8 cellular contexts compared by ENCODE assay signal in the genomic region with DNA sequence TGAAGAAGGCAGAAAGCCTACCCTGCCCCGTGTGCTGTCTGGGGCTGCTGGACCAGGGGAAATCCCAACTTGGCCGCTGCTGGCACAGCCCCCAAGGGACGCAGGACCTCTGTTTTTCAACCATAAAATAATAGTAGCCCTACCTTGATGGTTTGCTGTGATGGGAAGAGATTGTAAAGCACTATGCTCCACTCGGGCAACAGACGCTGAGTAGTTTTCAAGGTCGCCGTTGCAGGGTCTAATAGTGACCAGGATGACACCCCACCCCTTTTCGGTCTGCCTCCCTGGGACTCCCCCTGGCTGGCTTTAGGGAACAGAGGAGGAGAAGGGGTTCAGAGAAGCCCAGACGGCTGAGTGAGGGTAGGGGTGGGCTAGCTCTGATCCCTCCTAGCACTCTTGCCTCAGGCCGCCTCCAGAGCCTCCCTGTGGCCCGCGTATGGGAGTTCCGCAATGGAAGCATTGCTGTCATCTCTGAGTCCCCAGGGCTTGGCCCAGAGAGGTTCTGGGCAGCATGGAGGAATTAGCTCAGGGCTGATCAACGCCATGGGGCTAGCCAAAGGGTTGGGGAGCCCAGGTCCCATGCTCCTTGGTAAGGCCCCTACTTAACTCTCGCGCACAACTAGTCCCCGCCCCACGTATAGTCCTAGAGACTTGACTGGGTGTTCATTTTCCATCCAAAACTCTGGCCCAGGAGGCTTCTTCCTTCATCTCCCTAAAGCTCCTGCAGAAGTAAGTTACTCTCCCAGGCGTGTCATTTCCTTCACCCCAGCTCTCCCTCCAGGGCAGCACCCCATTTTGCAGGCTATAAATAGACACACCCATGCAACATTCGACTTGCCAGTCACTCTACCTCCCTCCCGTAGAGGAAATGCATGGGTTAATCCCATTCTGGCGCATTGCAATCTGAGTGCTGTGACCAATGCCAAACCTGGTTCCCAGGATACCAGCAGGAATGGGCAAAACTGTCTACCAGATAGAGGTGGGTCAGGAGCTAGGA. TPM values are rescaled to one million over a fixed set of nuclear protein-coding genes. Genes with fewer than 3 reads are reported as not detected.
DNase-seq lines count a peak whose midpoint lies in the region; ATAC-seq and TF ChIP-seq lines count a peak whose summit lies in the region.

No MANE protein-coding gene starts in this region.

- H3K27me3 Mint-ChIP-seq in endothelial cell (ENCODE audit: unreplicated experiment), result peaks cover 2% of the 10 kb centered on the region

- peaks cover 2 to 18% of the 10 kb centered on the region in 2 donors for H3K36me3 ChIP-seq in neuronal stem cell (replicated peaks in 1 of 2; ENCODE audit: control insufficient read depth in 2 of 2, insufficient read depth in 2 of 2, low read length in 2 of 2)

- H3K9me3 Mint-ChIP-seq in endothelial cell (ENCODE audit: unreplicated experiment), result no peaks in the 10 kb centered on the region

- peaks cover 2% of the 10 kb centered on the region for H3K36me3 Mint-ChIP-seq in endothelial cell (ENCODE audit: low read depth, unreplicated experiment)

- WGBS in neuronal stem cell (ENCODE audit: extremely low coverage in 2 of 2, insufficient read length in 2 of 2, insufficient replicate concordance in 1 of 2), 2 donors, result no CpG with 5 or more reads among the region's 22 CpGs

- DNase-seq in T-helper 9 cell, result peak; percentile 35
- no peak for DNase-seq in endothelial cell (ENCODE audit: low spot score)
- no peak for DNase-seq in neuronal stem cell (ENCODE audit: low spot score)
- DNase-seq in SK-N-DZ (ENCODE audit: low spot score), result no peak
- DNase-seq in activated CD4-positive, CD25-positive, alpha-beta regulatory T cell treated with anti-CD3 and anti-CD28 coated beads, Interleukin-2, amount 50 U/mL, for 72 hours, result no peak
- DNase-seq in NCI-H128 (lab: John Stamatoyannopoulos, UW; ENCODE audit: unreplicated experiment), result no peak

- peak overlapping the region; percentile 97 for H2AFZ ChIP-seq in neuronal stem cell (ENCODE audit: low read length)

- no peak overlapping the region for H3K4ac ChIP-seq in neuronal stem cell (ENCODE audit: low read length)

- H2BK12ac ChIP-seq in neuronal stem cell (ENCODE audit: low read length), result no peak overlapping the region

- H2BK5ac ChIP-seq in neuronal stem cell (ENCODE audit: low read length), result peak overlapping the region; percentile 35

- H4K8ac ChIP-seq in neuronal stem cell (ENCODE audit: low read depth, low read length), result no peak overlapping the region

- peaks cover 4% of the 10 kb centered on the region for H3K4me1 Mint-ChIP-seq in endothelial cell (ENCODE audit: unreplicated experiment)

- H3K4me1 ChIP-seq in neuronal stem cell (ENCODE audit: control insufficient read depth in 2 of 2, insufficient read depth in 1 of 2, low read depth in 1 of 2, low read length in 2 of 2), result peaks cover 13 to 15% of the 10 kb centered on the region in 2 donors

- peak overlapping the region; percentile 78 to 82 for H3K4me3 ChIP-seq in neuronal stem cell (ENCODE audit: low read length in 2 of 2)

- ATAC-seq in GM18508 (IDR thresholded peaks at IDR 0.05; ENCODE audit: insufficient read depth, unreplicated experiment) (peak; percentile 14), HG02885 (IDR thresholded peaks at IDR 0.05; ENCODE audit: poor library complexity, unreplicated experiment) (peak; percentile 15)

- H3K18ac ChIP-seq in neuronal stem cell (ENCODE audit: low read length), result peak overlapping the region; percentile 87

- H3K27me3 ChIP-seq in neuronal stem cell (ENCODE audit: control insufficient read depth in 3 of 3, insufficient read depth in 3 of 3, low read depth in 1 of 3, low read length in 3 of 3), result peaks cover 6 to 43% (median 40%) of the 10 kb centered on the region in 3 experiments

- peak overlapping the region; percentile 100 for H3K4me2 ChIP-seq in neuronal stem cell (ENCODE audit: insufficient read depth, low read length, poor library complexity, severe bottlenecking)

- H3K27ac ChIP-seq in neuronal stem cell (replicated peaks; ENCODE audit: low read length), result no peak overlapping the region

- no peak overlapping the region for H3K14ac ChIP-seq in neuronal stem cell (ENCODE audit: low read length)

- peak overlapping the region; percentile 65 for H2BK120ac ChIP-seq in neuronal stem cell (ENCODE audit: low read depth, low read length)

- peak overlapping the region; percentile 3 for H2AK5ac ChIP-seq in neuronal stem cell (ENCODE audit: low read depth, low read length)

- no peaks in the 10 kb centered on the region for H3K9me3 ChIP-seq in neuronal stem cell (replicated peaks in 1 of 2; ENCODE audit: control insufficient read depth in 2 of 2, insufficient read depth in 1 of 2, low read depth in 1 of 2, low read length in 2 of 2)

- peak overlapping the region; percentile 2 for H3K23ac ChIP-seq in neuronal stem cell (ENCODE audit: low read depth, low read length, poor library complexity)

- H2BK15ac ChIP-seq in neuronal stem cell (ENCODE audit: low read length), result no peak overlapping the region

- no peaks in the 10 kb centered on the region for H3K79me1 ChIP-seq in neuronal stem cell (ENCODE audit: low read depth, low read length)

- no peak overlapping the region for H3K27ac Mint-ChIP-seq in endothelial cell (ENCODE audit: unreplicated experiment)

- peak overlapping the region; percentile 87 for H3K4me3 Mint-ChIP-seq in endothelial cell (ENCODE audit: unreplicated experiment)

- TF ChIP-seq CTCF in endothelial cell (IDR thresholded peaks at IDR 0.05; ENCODE audit: unreplicated experiment), result no peak

- peak overlapping the region; percentile 66 for H3K9ac ChIP-seq in neuronal stem cell (ENCODE audit: low read depth, low read length, poor library complexity)

- H4K91ac ChIP-seq in neuronal stem cell (ENCODE audit: low read depth, low read length, poor library complexity), result no peak overlapping the region

RNA-seq across cellular contexts. Expression of gene IRF1, which starts 1.1 kb away (rescaled TPM):
- total RNA-seq in endothelial cell (ENCODE audit: unreplicated experiment), result 7.1 TPM
- polyA plus RNA-seq in neuronal stem cell (2013, experiment 1 of 2), result 1.4 TPM
- 1.5 TPM for polyA plus RNA-seq in neuronal stem cell (2013, experiment 2 of 2)
- 1.4 and 1.5 TPM in 2 replicates for polyA plus RNA-seq in SK-N-DZ (2014; cell fraction: cytosol; rRNA removed)
- 0.74 and 1.9 TPM in 2 replicates for polyA plus RNA-seq in SK-N-DZ (2014; cell fraction: nucleus; rRNA removed)

RNA-seq across cellular contexts. Expression of gene IL5, which starts 51.7 kb away (rescaled TPM):
- not detected for total RNA-seq in endothelial cell (ENCODE audit: unreplicated experiment)
- polyA plus RNA-seq in neuronal stem cell (2013, experiment 1 of 2), result not detected
- polyA plus RNA-seq in neuronal stem cell (2013, experiment 2 of 2), result not detected
- polyA plus RNA-seq in SK-N-DZ (2014; cell fraction: cytosol; rRNA removed), result 0.19 TPM in 1 of 2 replicates, not detected in the other
- polyA plus RNA-seq in SK-N-DZ (2014; cell fraction: nucleus; rRNA removed), result not detected in 2 replicates
